12 cellular contexts compared by ENCODE assay signal in genomic region chr10:7488418-7488829, GRCh38.
DNase-seq lines count a peak whose midpoint lies in the region; ATAC-seq, FAIRE-seq and TF ChIP-seq lines count a peak whose summit lies in the region.
"Had no signal": no experiment of that assay in that cellular context is flagged by ENCODE, and none has a peak within 500 bp of the region (broad histone marks: within the 10 kb centered on the region; RNA-seq: fewer than 3 reads in every experiment).

No MANE protein-coding gene starts in this region.

- no peaks in the 10 kb centered on the region for H3K36me3 Mint-ChIP-seq in endothelial cell (ENCODE audit: low read depth, unreplicated experiment)
- peaks cover 10% of the 10 kb centered on the region for H3K36me3 Mint-ChIP-seq in nephron progenitor cell (ENCODE audit: low read depth)

- H3K4me3 ChIP-seq in aorta (ENCODE audit: low read length in 2 of 2) (no peak overlapping the region), dorsolateral prefrontal cortex (no peak overlapping the region)
- H3K4me3 ChIP-seq: lung had no signal

- H3K4me1 Mint-ChIP-seq in endothelial cell (ENCODE audit: unreplicated experiment) = peaks cover 46% of the 10 kb centered on the region
- peaks cover 71% of the 10 kb centered on the region for H3K4me1 Mint-ChIP-seq in nephron progenitor cell

- no peaks in the 10 kb centered on the region for H3K4me1 ChIP-seq in aorta (ENCODE audit: control insufficient read depth in 1 of 2, insufficient read depth in 2 of 2, low read length in 2 of 2)

- H3K9me3 ChIP-seq in aorta (ENCODE audit: control insufficient read depth, low read length) = peaks cover 8% of the 10 kb centered on the region

- DNase-seq in GM12892 (ENCODE audit: insufficient read length) = no peak
- peak; percentile 53 for DNase-seq in NAMALWA (ENCODE audit: low spot score)
- DNase-seq in endothelial cell (ENCODE audit: low spot score) = no peak
- DNase-seq in nephron progenitor cell = no peak
- no peak for DNase-seq in aorta
- no peak for DNase-seq in erythroblast (lab: John Stamatoyannopoulos, UW)
- DNase-seq in dorsolateral prefrontal cortex = no peak
- DNase-seq: NCI-H510A treated with DMSO at 0.1 percent for 48 hours, T1000 had no signal

- peaks cover 0 to 5% of the 10 kb centered on the region in 2 donors for H3K27me3 ChIP-seq in aorta (ENCODE audit: control insufficient read depth in 1 of 2, insufficient read depth in 2 of 2, low read length in 1 of 2)
- peaks cover 0 to 20% (median 0%) of the 10 kb centered on the region in 45 donors for H3K27me3 ChIP-seq in dorsolateral prefrontal cortex

- no peak for ATAC-seq in aorta (ENCODE audit: low FRiP score)
- ATAC-seq in GM19395 (IDR thresholded peaks at IDR 0.05; ENCODE audit: unreplicated experiment) = no peak

- H3K36me3 ChIP-seq in aorta (ENCODE audit: control insufficient read depth in 1 of 2, insufficient read depth in 2 of 2, low read length in 1 of 2) = no peaks in the 10 kb centered on the region

- H3K27me3 Mint-ChIP-seq in endothelial cell (ENCODE audit: unreplicated experiment) (peaks cover 2% of the 10 kb centered on the region), nephron progenitor cell (ENCODE audit: low read depth, poor library complexity) (peaks cover 11% of the 10 kb centered on the region)

- intact Hi-C loops in aorta (cut with DNase I) (no loop called here), dorsolateral prefrontal cortex (cut with DNase I) (no loop called here)

- 18 to 20% methylated on average over 6 of the region's 6 CpGs for WGBS in aorta, 2 donors

- FAIRE-seq in GM12892 (lab: Jason Lieb, UNC) = peak; percentile 50
- FAIRE-seq: astrocyte had no signal

- H3K27ac ChIP-seq in aorta (ENCODE audit: low read depth in 1 of 2, low read length in 2 of 2) (no peak overlapping the region), dorsolateral prefrontal cortex (no peak overlapping the region)

- TF ChIP-seq CTCF in endothelial cell (IDR thresholded peaks at IDR 0.05; ENCODE audit: unreplicated experiment) = no peak
- TF ChIP-seq CTCF in nephron progenitor cell (IDR thresholded peaks at IDR 0.05) = no peak
- TF ChIP-seq CTCF in dorsolateral prefrontal cortex (IDR thresholded peaks at IDR 0.05 in 54 of 56, conservative IDR thresholded peaks at IDR 0.05 in 2 of 56; ENCODE audit: low read depth in 1 of 56, partially characterized antibody in 56 of 56) = no peak

- no peak for TF ChIP-seq POLR2A in GM12892 (IDR thresholded peaks at IDR 0.05; ENCODE audit: low read depth, low read length)
- TF ChIP-seq POLR2A in erythroblast (IDR thresholded peaks at IDR 0.05; ENCODE audit: low read length) = no peak

- H3K27ac Mint-ChIP-seq in endothelial cell (ENCODE audit: unreplicated experiment) (peak overlapping the region; percentile 84), nephron progenitor cell (no peak overlapping the region)

- no peaks in the 10 kb centered on the region for H3K9me3 Mint-ChIP-seq in endothelial cell (ENCODE audit: unreplicated experiment)
- peaks cover 33% of the 10 kb centered on the region for H3K9me3 Mint-ChIP-seq in nephron progenitor cell

- H3K4me3 Mint-ChIP-seq in endothelial cell (ENCODE audit: unreplicated experiment) (no peak overlapping the region), nephron progenitor cell (peak overlapping the region; percentile 34)
